In the genomic region with DNA sequence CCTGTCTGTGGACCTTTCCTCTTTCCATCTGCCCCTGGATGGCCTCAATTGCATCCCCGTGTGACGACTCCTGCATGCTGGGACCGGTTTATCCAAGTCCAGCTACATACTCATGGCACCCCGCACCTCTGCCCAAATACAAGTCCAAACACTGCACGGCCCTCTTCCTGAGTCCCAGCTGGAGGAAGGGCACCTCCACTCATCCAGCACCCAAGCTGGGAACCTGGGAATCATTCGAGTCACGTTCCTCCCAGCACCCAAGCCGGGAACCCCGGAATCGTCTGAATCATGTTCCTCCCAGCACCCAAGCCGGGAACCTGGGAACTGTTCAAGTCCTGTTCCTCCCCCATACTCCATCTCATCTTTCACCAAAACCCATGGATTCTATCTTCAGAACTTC, we compare ENCODE assay signal across 22 cellular contexts. TPM values are rescaled to one million over a fixed set of nuclear protein-coding genes. Genes with fewer than 3 reads are reported as not detected.
A peak's percentile ranks its signal among the peaks of the same experiment; 100 is the strongest.
DNase-seq lines count a peak whose midpoint lies in the region; ATAC-seq and TF ChIP-seq lines count a peak whose summit lies in the region.
"Had no signal": no experiment of that assay in that cellular context is flagged by ENCODE, and none has a peak within 500 bp of the region (broad histone marks: within the 10 kb centered on the region; RNA-seq: fewer than 3 reads in every experiment).

No MANE protein-coding gene starts in this region.

- H3K4me2 ChIP-seq in osteoblast (ENCODE audit: insufficient read depth, low read length): no peak overlapping the region

- H3K79me2 ChIP-seq in osteoblast (ENCODE audit: insufficient read depth, low read length): no peaks in the 10 kb centered on the region

- H3K4me1 Mint-ChIP-seq in activated naive CD4-positive, alpha-beta T cell treated with anti-CD3 and anti-CD28 coated beads, Interleukin-2, amount 10 ng/mL, durations not matched to agents 7 days and 5 days: peaks cover 35% of the 10 kb centered on the region
- H3K4me1 Mint-ChIP-seq in activated T-helper 17 cell treated with anti-CD3 and anti-CD28 coated beads, Interleukin-2, amount 50 U/mL, for 72 hours: peaks cover 20% of the 10 kb centered on the region

- no peak overlapping the region for H3K4me3 Mint-ChIP-seq in activated naive CD4-positive, alpha-beta T cell treated with anti-CD3 and anti-CD28 coated beads, Interleukin-2, amount 10 ng/mL, durations not matched to agents 7 days and 5 days
- no peak overlapping the region for H3K4me3 Mint-ChIP-seq in activated T-helper 17 cell treated with anti-CD3 and anti-CD28 coated beads, Interleukin-2, amount 50 U/mL, for 72 hours
- H3K4me3 Mint-ChIP-seq: CD14-positive monocyte, IgD-negative memory B cell had no signal

- H4K20me1 ChIP-seq in osteoblast (ENCODE audit: insufficient read depth, low read length): no peaks in the 10 kb centered on the region

- no peak for DNase-seq in activated naive CD4-positive, alpha-beta T cell treated with anti-CD3 and anti-CD28 coated beads, Interleukin-2, amount 10 ng/mL, durations not matched to agents 7 days and 5 days
- DNase-seq in activated naive CD4-positive, alpha-beta T cell (lab: John Stamatoyannopoulos, UW): no peak
- DNase-seq in osteoblast (ENCODE audit: insufficient read length, low spot score, missing footprints) (peak; percentile 41), right lobe of liver (no peak), NCI-H2227 (lab: John Stamatoyannopoulos, UW; ENCODE audit: unreplicated experiment) (no peak)
- DNase-seq: ACHN, AML-193, DMS79, Kasumi-1, NCI-H1105, NCI-H1694, NCI-H2107, NCI-H226, NCI-H524 treated with DMSO at 0.1 percent for 48 hours had no signal

- H3K36me3 Mint-ChIP-seq in activated naive CD4-positive, alpha-beta T cell treated with anti-CD3 and anti-CD28 coated beads, Interleukin-2, amount 10 ng/mL, durations not matched to agents 7 days and 5 days: peaks cover 28% of the 10 kb centered on the region
- peaks cover 11% of the 10 kb centered on the region for H3K36me3 Mint-ChIP-seq in activated T-helper 17 cell treated with anti-CD3 and anti-CD28 coated beads, Interleukin-2, amount 50 U/mL, for 72 hours (ENCODE audit: low read depth)

- no peak for TF ChIP-seq POLR2A in right lobe of liver (IDR thresholded peaks at IDR 0.05)

- H3K27ac ChIP-seq in osteoblast (ENCODE audit: low read depth, low read length) (no peak overlapping the region), right lobe of liver (no peak overlapping the region)
- H3K27ac ChIP-seq: HL-60 had no signal

- H3K9me3 Mint-ChIP-seq in activated naive CD4-positive, alpha-beta T cell treated with anti-CD3 and anti-CD28 coated beads, Interleukin-2, amount 10 ng/mL, durations not matched to agents 7 days and 5 days: peaks cover 42% of the 10 kb centered on the region
- H3K9me3 Mint-ChIP-seq in activated T-helper 17 cell treated with anti-CD3 and anti-CD28 coated beads, Interleukin-2, amount 50 U/mL, for 72 hours: peaks cover 4% of the 10 kb centered on the region

- H2AFZ ChIP-seq in osteoblast (ENCODE audit: low read length): no peak overlapping the region

- intact Hi-C loops in right lobe of liver (cut with DNase I): no loop called here

- TF ChIP-seq CTCF in osteoblast (IDR thresholded peaks at IDR 0.05; ENCODE audit: extremely low read depth, low read depth, low read length) (no peak), right lobe of liver (IDR thresholded peaks at IDR 0.05) (no peak)

- CTCF ChIA-PET in activated naive CD4-positive, alpha-beta T cell treated with anti-CD3 and anti-CD28 coated beads, Interleukin-2, amount 10 ng/mL, durations not matched to agents 7 days and 5 days (lab: Charles Lee): interaction anchor here (0.8 kb wide), 1 partner anchor 43 kb away, joined by 3 read pairs; no protein-coding TSS in a partner anchor

- H3K36me3 ChIP-seq in osteoblast (ENCODE audit: insufficient read depth, low read length) (no peaks in the 10 kb centered on the region), right lobe of liver (no peaks in the 10 kb centered on the region)

- H3K9me3 ChIP-seq in osteoblast (ENCODE audit: low read depth, low read length) (no peaks in the 10 kb centered on the region), right lobe of liver (no peaks in the 10 kb centered on the region)

- ATAC-seq in activated T-helper 17 cell treated with anti-CD3 and anti-CD28 coated beads, Interleukin-2, amount 50 U/mL, for 72 hours (replicated peaks): no peak
- peak; percentile 58 for ATAC-seq in esophagus mucosa
- no peak for ATAC-seq in right lobe of liver
- ATAC-seq: HCT116, Panc1, Right ventricle myocardium inferior had no signal

- no peak overlapping the region for H3K4me3 ChIP-seq in osteoblast (ENCODE audit: insufficient read depth, low read length)
- no peak overlapping the region for H3K4me3 ChIP-seq in right lobe of liver

- H3K27me3 ChIP-seq in osteoblast (ENCODE audit: insufficient read depth, low read length) (no peaks in the 10 kb centered on the region), right lobe of liver (no peaks in the 10 kb centered on the region)

- WGBS in right lobe of liver (ENCODE audit: insufficient coverage, low coverage, low lambda C conversion rate, missing lambda C conversion rate): 85% methylated on average over 10 of the region's 11 CpGs

- H3K4me1 ChIP-seq in osteoblast (ENCODE audit: insufficient read depth, low read length) (no peaks in the 10 kb centered on the region), right lobe of liver (no peaks in the 10 kb centered on the region)

- peaks cover 35% of the 10 kb centered on the region for H3K27me3 Mint-ChIP-seq in activated naive CD4-positive, alpha-beta T cell treated with anti-CD3 and anti-CD28 coated beads, Interleukin-2, amount 10 ng/mL, durations not matched to agents 7 days and 5 days
- no peaks in the 10 kb centered on the region for H3K27me3 Mint-ChIP-seq in activated T-helper 17 cell treated with anti-CD3 and anti-CD28 coated beads, Interleukin-2, amount 50 U/mL, for 72 hours
- H3K27me3 Mint-ChIP-seq: IgD-negative memory B cell had no signal

- H3K27ac Mint-ChIP-seq in activated naive CD4-positive, alpha-beta T cell treated with anti-CD3 and anti-CD28 coated beads, Interleukin-2, amount 10 ng/mL, durations not matched to agents 7 days and 5 days: peak overlapping the region; percentile 79
- peak overlapping the region; percentile 13 for H3K27ac Mint-ChIP-seq in activated T-helper 17 cell treated with anti-CD3 and anti-CD28 coated beads, Interleukin-2, amount 50 U/mL, for 72 hours
- H3K27ac Mint-ChIP-seq: CD14-positive monocyte had no signal

RNA-seq across cellular contexts. Expression of a gene that starts 10.2 kb away (rescaled TPM):
- total RNA-seq in activated T-helper 17 cell treated with anti-CD3 and anti-CD28 coated beads, Interleukin-2, amount 50 U/mL, for 72 hours: under 1 TPM; 0.06 to 0.08 TPM
- total RNA-seq in esophagus mucosa (not detected), osteoblast (not detected in 2 replicates), right lobe of liver (not detected)

RNA-seq across cellular contexts. Expression of a gene that starts 19.5 kb away (rescaled TPM):
- total RNA-seq in activated T-helper 17 cell treated with anti-CD3 and anti-CD28 coated beads, Interleukin-2, amount 50 U/mL, for 72 hours: not detected
- total RNA-seq in esophagus mucosa (not detected), osteoblast (not detected in 2 replicates), right lobe of liver (not detected)
- total RNA-seq: Right ventricle myocardium inferior had no signal
